In the genomic region with DNA sequence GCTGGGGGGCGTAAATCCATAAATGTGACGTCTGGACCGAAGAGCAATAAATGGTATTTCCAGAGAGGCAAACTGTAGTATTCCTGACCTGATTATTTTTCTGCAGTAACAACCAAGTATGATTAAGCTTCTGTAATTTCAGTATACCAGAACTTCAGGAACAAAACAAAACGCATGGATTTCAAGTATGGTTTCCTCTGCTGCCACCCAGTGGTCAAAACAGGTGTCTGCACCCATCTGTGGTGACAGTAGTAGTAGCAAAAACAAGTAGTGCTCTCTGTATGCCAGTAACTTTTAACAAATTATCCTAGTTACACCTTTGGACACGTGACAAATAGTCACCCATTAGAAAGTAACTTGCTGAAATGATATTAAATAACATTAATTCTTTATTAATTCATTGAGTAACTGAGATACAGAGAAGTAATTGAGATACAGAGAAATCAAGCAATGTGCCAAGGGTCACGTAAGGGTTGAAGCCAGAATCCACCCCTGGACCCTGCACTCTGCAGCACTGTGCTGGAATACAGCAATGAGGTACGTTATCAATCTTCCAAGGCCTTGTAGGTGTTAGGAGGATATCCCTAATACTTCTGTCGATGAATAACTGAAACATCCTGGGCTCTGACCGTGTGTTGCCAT, we compare ENCODE assay signal across 8 cellular contexts. TPM values are rescaled to one million over a fixed set of nuclear protein-coding genes. Genes with fewer than 3 reads are reported as not detected.
DNase-seq lines count a peak whose midpoint lies in the region; ATAC-seq and TF ChIP-seq lines count a peak whose summit lies in the region.

No MANE protein-coding gene starts in this region.

- H3K27ac ChIP-seq in CD4-positive, CD25-positive, alpha-beta regulatory T cell (ENCODE audit: insufficient read depth, low read length, poor library complexity, severe bottlenecking), result no peak overlapping the region
- no peak overlapping the region for H3K27ac ChIP-seq in RWPE1
- peak overlapping the region; percentile 89 for H3K27ac ChIP-seq in parathyroid adenoma

- peaks cover 10% of the 10 kb centered on the region for H3K27me3 ChIP-seq in CD4-positive, CD25-positive, alpha-beta regulatory T cell (ENCODE audit: control insufficient read depth, insufficient read depth, low read length)
- no peaks in the 10 kb centered on the region for H3K27me3 ChIP-seq in parathyroid adenoma (ENCODE audit: control insufficient read depth, insufficient read depth, low read length)

- peak; percentile 91 for TF ChIP-seq CTCF in RWPE1 (conservative IDR thresholded peaks at IDR 0.05; ENCODE audit: low read depth)
- peak; percentile 97 for TF ChIP-seq CTCF in parathyroid adenoma (IDR thresholded peaks at IDR 0.05)
- peak; percentile 98 for TF ChIP-seq CTCF in type B pancreatic cell (conservative IDR thresholded peaks at IDR 0.05)

- H3K9me3 Mint-ChIP-seq in CD4-positive, CD25-positive, alpha-beta regulatory T cell, result no peaks in the 10 kb centered on the region
- no peaks in the 10 kb centered on the region for H3K9me3 Mint-ChIP-seq in type B pancreatic cell

- peak; percentile 49 to 66 (median 63) for DNase-seq in CD4-positive, CD25-positive, alpha-beta regulatory T cell
- DNase-seq in KG1 (lab: John Stamatoyannopoulos, UW) (peak; percentile 76), RWPE1 (ENCODE audit: low spot score) (peak; percentile 40), germinal center (ENCODE audit: low spot score) (peak; percentile 57), type B pancreatic cell (ENCODE audit: extremely low spot score, unreplicated experiment) (peak; percentile 75)
- DNase-seq in activated gamma-delta T cell treated with anti-CD3 and anti-CD28 coated beads, Interleukin-2, amount 50 U/mL, for 16 hours (ENCODE audit: low read depth), result peak; percentile 43

- peak; percentile 80 to 82 for ATAC-seq in CD4-positive, CD25-positive, alpha-beta regulatory T cell (ENCODE audit: low read depth in 2 of 2)
- peak; percentile 80 for ATAC-seq in GM19395 (IDR thresholded peaks at IDR 0.05; ENCODE audit: unreplicated experiment)

- H3K9ac ChIP-seq in parathyroid adenoma, result no peak overlapping the region

- peak overlapping the region; percentile 36 for H3K4me2 ChIP-seq in parathyroid adenoma (ENCODE audit: low read length)

- no peak overlapping the region for H3K27ac Mint-ChIP-seq in CD4-positive, CD25-positive, alpha-beta regulatory T cell
- no peak overlapping the region for H3K27ac Mint-ChIP-seq in type B pancreatic cell

- H3K9me3 ChIP-seq in CD4-positive, CD25-positive, alpha-beta regulatory T cell (ENCODE audit: control insufficient read depth in 2 of 2, low read length in 2 of 2), result no peaks in the 10 kb centered on the region
- no peaks in the 10 kb centered on the region for H3K9me3 ChIP-seq in parathyroid adenoma (ENCODE audit: control insufficient read depth, low read length)

- no peak overlapping the region for H3K4me3 ChIP-seq in CD4-positive, CD25-positive, alpha-beta regulatory T cell (ENCODE audit: low read depth, low read length)
- no peak overlapping the region for H3K4me3 ChIP-seq in parathyroid adenoma (ENCODE audit: low read depth, low read length)

- H3K4me1 ChIP-seq in CD4-positive, CD25-positive, alpha-beta regulatory T cell (ENCODE audit: control insufficient read depth, insufficient read depth, low read length, poor library complexity, severe bottlenecking), result peaks cover 4% of the 10 kb centered on the region
- peaks cover 50% of the 10 kb centered on the region for H3K4me1 ChIP-seq in parathyroid adenoma

- no peaks in the 10 kb centered on the region for H3K79me2 ChIP-seq in parathyroid adenoma

- H3K36me3 Mint-ChIP-seq in CD4-positive, CD25-positive, alpha-beta regulatory T cell, result no peaks in the 10 kb centered on the region
- H3K36me3 Mint-ChIP-seq in type B pancreatic cell, result no peaks in the 10 kb centered on the region

- H3K4me3 Mint-ChIP-seq in CD4-positive, CD25-positive, alpha-beta regulatory T cell, result no peak overlapping the region
- H3K4me3 Mint-ChIP-seq in type B pancreatic cell, result no peak overlapping the region

- CTCF ChIA-PET in RWPE1 (lab: Yijun Ruan, JAX), result interaction anchor here (0.6 to 2.5 kb wide), 15 partner anchors 9 to 1222 kb away, joined by 3 to 11 read pairs (median 3); partner anchors contain the start of genes DSE and RWDD1

- no peaks in the 10 kb centered on the region for H3K36me3 ChIP-seq in CD4-positive, CD25-positive, alpha-beta regulatory T cell (ENCODE audit: control insufficient read depth, insufficient read depth, low read length)
- no peaks in the 10 kb centered on the region for H3K36me3 ChIP-seq in parathyroid adenoma (ENCODE audit: control insufficient read depth, insufficient read depth, low read length)

- peaks cover 32% of the 10 kb centered on the region for H3K27me3 Mint-ChIP-seq in CD4-positive, CD25-positive, alpha-beta regulatory T cell
- H3K27me3 Mint-ChIP-seq in type B pancreatic cell, result peaks cover 9% of the 10 kb centered on the region

- POLR2A ChIA-PET in RWPE1 (lab: Yijun Ruan, JAX; ENCODE audit: low non-redundant PET), result interaction anchor here (0.5 kb wide), 1 partner anchor 293 kb away, joined by 3 read pairs; no protein-coding TSS in a partner anchor

- H3K4me1 Mint-ChIP-seq in CD4-positive, CD25-positive, alpha-beta regulatory T cell, result peaks cover 4 to 9% (median 6%) of the 10 kb centered on the region in 4 donors
- H3K4me1 Mint-ChIP-seq in type B pancreatic cell (ENCODE audit: unreplicated experiment), result peaks cover 11% of the 10 kb centered on the region

- peak overlapping the region; percentile 76 for H2AFZ ChIP-seq in parathyroid adenoma

RNA-seq across cellular contexts. Expression of gene CALHM4, which starts 7.9 kb away (rescaled TPM):
- not detected for total RNA-seq in CD4-positive, CD25-positive, alpha-beta regulatory T cell
- polyA plus RNA-seq in CD4-positive, CD25-positive, alpha-beta regulatory T cell, result not detected
- not detected in 2 replicates for total RNA-seq in type B pancreatic cell (ENCODE audit: low replicate concordance)

RNA-seq across cellular contexts. Expression of gene RWDD1, which starts 9.8 kb away (rescaled TPM):
- total RNA-seq in CD4-positive, CD25-positive, alpha-beta regulatory T cell, result 49.5 TPM
- polyA plus RNA-seq in CD4-positive, CD25-positive, alpha-beta regulatory T cell, result 10 to 100 TPM; 65.0 to 97.8 (median 80.8) TPM
- 37.2 and 40.0 TPM in 2 replicates for total RNA-seq in type B pancreatic cell (ENCODE audit: low replicate concordance)

RNA-seq across cellular contexts. Expression of gene TRAPPC3L, which starts 16.0 kb away (rescaled TPM):
- total RNA-seq in CD4-positive, CD25-positive, alpha-beta regulatory T cell, result 0.37 TPM
- not detected for polyA plus RNA-seq in CD4-positive, CD25-positive, alpha-beta regulatory T cell
- 0.27 and 0.31 TPM in 2 replicates for total RNA-seq in type B pancreatic cell (ENCODE audit: low replicate concordance)

RNA-seq across cellular contexts. Expression of gene CALHM5, which starts 50.1 kb away (rescaled TPM):
- total RNA-seq in CD4-positive, CD25-positive, alpha-beta regulatory T cell, result 0.10 TPM
- not detected for polyA plus RNA-seq in CD4-positive, CD25-positive, alpha-beta regulatory T cell
- 0.10 and 0.46 TPM in 2 replicates for total RNA-seq in type B pancreatic cell (ENCODE audit: low replicate concordance)

RNA-seq across cellular contexts. Expression of gene RSPH4A, which starts 54.8 kb away (rescaled TPM):
- 0.52 TPM for total RNA-seq in CD4-positive, CD25-positive, alpha-beta regulatory T cell
- under 1 TPM in 1 of 4 donors, not detected in 3; 0.08 TPM for polyA plus RNA-seq in CD4-positive, CD25-positive, alpha-beta regulatory T cell
- total RNA-seq in type B pancreatic cell (ENCODE audit: low replicate concordance), result 0.95 and 4.4 TPM in 2 replicates
